Comparison of ENCODE assay signal across 1 cellular context in the genomic region with DNA sequence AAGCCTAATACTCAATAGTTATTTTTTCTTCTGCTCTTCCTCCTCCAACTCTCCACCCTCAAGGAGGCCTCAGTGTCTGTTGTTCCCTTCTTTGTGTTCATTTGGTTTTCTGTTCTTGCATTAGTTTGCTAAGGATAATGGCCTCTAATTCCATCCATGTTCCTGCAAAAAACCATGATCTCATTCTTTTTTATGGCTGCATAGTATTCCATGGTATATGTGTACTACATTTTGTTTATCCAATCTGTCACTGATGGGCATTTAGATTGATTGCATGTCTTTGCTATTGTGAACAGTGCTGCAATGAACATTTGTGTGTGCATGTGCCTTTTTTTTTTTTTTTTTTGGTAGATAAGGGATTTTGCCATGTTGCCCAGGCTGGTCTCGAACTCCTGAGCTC.
TF ChIP-seq lines count a peak whose summit lies in the region.

No MANE protein-coding gene starts in this region.

TF ChIP-seq in HEK293, 187 proteins besides CTCF, POLR2A, EP300 and RAD21 (continued from another document):
- TF ChIP-seq YY1 (tag by site-specific recombination; IDR thresholded peaks at IDR 0.05) (no peak), ZNF121 (tag by site-specific recombination; IDR thresholded peaks at IDR 0.05) (no peak), GLIS1 (tag by site-specific recombination; IDR thresholded peaks at IDR 0.05) (no peak), ZNF155 (tag by site-specific recombination; IDR thresholded peaks at IDR 0.05) (no peak), ZNF433 (tag by site-specific recombination; IDR thresholded peaks at IDR 0.05; ENCODE audit: low read depth) (no peak)
